Comparison of ENCODE assay signal across 22 cellular contexts in the genomic region with DNA sequence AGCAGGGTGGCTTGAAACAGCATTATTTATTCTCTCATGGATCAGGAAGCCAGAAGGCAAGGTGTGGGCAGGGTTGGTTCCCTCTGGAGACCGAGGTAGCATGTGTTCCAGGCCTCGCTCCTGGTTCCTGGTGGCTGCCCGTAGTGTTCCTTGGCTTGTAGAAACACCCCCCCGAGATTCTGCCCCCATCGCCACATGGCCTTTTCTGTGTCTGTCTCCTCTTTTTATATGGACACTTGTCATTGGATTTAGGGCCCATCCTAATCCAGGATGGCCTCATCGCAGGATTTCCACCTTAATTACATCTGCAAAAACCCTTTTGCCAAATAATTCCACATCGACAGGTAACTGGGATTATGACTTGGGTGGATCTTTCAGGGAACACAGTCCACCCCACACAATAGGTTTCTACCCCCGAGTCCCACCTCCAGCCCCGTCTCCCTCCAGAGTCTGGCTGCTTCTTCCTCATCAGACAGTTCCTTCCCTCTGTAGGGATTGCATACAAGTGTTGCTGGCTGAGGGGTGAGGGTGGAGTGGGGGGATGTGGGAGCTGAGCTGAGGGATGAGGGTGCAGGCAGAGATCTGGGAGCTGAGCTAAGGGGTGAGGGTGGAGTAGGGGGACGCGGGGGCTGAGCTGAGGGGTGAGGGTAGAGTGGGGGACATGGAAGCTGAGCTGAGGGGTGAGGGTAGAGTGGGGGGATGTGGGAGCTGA. TPM values are rescaled to one million over a fixed set of nuclear protein-coding genes. Genes with fewer than 3 reads are reported as not detected.
A peak's percentile ranks its signal among the peaks of the same experiment; 100 is the strongest.
DNase-seq lines count a peak whose midpoint lies in the region; ATAC-seq and TF ChIP-seq lines count a peak whose summit lies in the region.
"Had no signal": no experiment of that assay in that cellular context is flagged by ENCODE, and none has a peak within 500 bp of the region (broad histone marks: within the 10 kb centered on the region; RNA-seq: fewer than 3 reads in every experiment).

No MANE protein-coding gene starts in this region.

- no peak overlapping the region for H3K9ac ChIP-seq in smooth muscle cell (ENCODE audit: low read depth)
- H3K9ac ChIP-seq: SK-N-SH had no signal

- no peak overlapping the region for H3K4me2 ChIP-seq in smooth muscle cell
- H3K4me2 ChIP-seq: SK-N-SH had no signal

- H3K4me1 ChIP-seq in smooth muscle cell (ENCODE audit: low read depth), result peaks cover 15% of the 10 kb centered on the region
- H3K4me1 ChIP-seq: pancreas had no signal

- H2AFZ ChIP-seq in smooth muscle cell (ENCODE audit: low read depth), result no peak overlapping the region

- H3K4me1 Mint-ChIP-seq in activated CD8-positive, alpha-beta memory T cell treated with anti-CD3 and anti-CD28 coated beads, Interleukin-2, amount 10 ng/mL, durations not matched to agents 7 days and 5 days, result peaks cover 38% of the 10 kb centered on the region
- peaks cover 57 to 63% of the 10 kb centered on the region in 2 donors for H3K4me1 Mint-ChIP-seq in immature natural killer cell

- no peaks in the 10 kb centered on the region for H3K27me3 ChIP-seq in smooth muscle cell (ENCODE audit: low read depth)
- H3K27me3 ChIP-seq: pancreas had no signal

- H3K27ac Mint-ChIP-seq in activated CD8-positive, alpha-beta memory T cell treated with anti-CD3 and anti-CD28 coated beads, Interleukin-2, amount 10 ng/mL, durations not matched to agents 7 days and 5 days, result no peak overlapping the region
- H3K27ac Mint-ChIP-seq in immature natural killer cell, result peak overlapping the region in 3 of 6 donors; percentile 23 to 93 (median 78)
- H3K27ac Mint-ChIP-seq: activated CD4-positive, alpha-beta T cell treated with anti-CD3 and anti-CD28 coated beads, Interleukin-2, amount 10 ng/mL, durations not matched to agents 24 days and 14 days; activated naive CD4-positive, alpha-beta T cell treated with anti-CD3 and anti-CD28 coated beads, Interleukin-2, amount 10 ng/mL, durations not matched to agents 7 days and 5 days; activated T-cell treated with anti-CD3 and anti-CD28 coated beads, Interleukin-2, amount 50 U/mL, for 72 hours; T-helper 17 cell had no signal

- no peak overlapping the region for H3K4me3 Mint-ChIP-seq in activated CD8-positive, alpha-beta memory T cell treated with anti-CD3 and anti-CD28 coated beads, Interleukin-2, amount 10 ng/mL, durations not matched to agents 7 days and 5 days
- peak overlapping the region in 3 of 5 donors; percentile 38 to 60 (median 54) for H3K4me3 Mint-ChIP-seq in immature natural killer cell
- H3K4me3 Mint-ChIP-seq: activated CD4-positive, alpha-beta T cell treated with anti-CD3 and anti-CD28 coated beads, Interleukin-2, amount 10 ng/mL, durations not matched to agents 24 days and 14 days; activated naive CD4-positive, alpha-beta T cell treated with anti-CD3 and anti-CD28 coated beads, Interleukin-2, amount 10 ng/mL, durations not matched to agents 7 days and 5 days; activated T-cell treated with anti-CD3 and anti-CD28 coated beads, Interleukin-2, amount 50 U/mL, for 72 hours; T-helper 17 cell had no signal

- ATAC-seq in activated CD8-positive, alpha-beta memory T cell treated with anti-CD3 and anti-CD28 coated beads, Interleukin-2, amount 10 ng/mL, durations not matched to agents 7 days and 5 days, result no peak
- ATAC-seq in sciatic nerve (no peak), GM19452 (IDR thresholded peaks at IDR 0.05; ENCODE audit: unreplicated experiment) (no peak)
- ATAC-seq: activated T-cell treated with anti-CD3 and anti-CD28 coated beads, Interleukin-2, amount 50 U/mL, for 72 hours; pancreas; T-helper 17 cell had no signal

- no peak for TF ChIP-seq CTCF in smooth muscle cell (IDR thresholded peaks at IDR 0.05; ENCODE audit: borderline replicate concordance, insufficient read depth, poor library complexity, severe bottlenecking)

- DNase-seq in activated CD8-positive, alpha-beta memory T cell treated with anti-CD3 and anti-CD28 coated beads, Interleukin-2, amount 50 U/mL, for 4 hours, result peak; percentile 13
- no peak for DNase-seq in activated CD8-positive, alpha-beta memory T cell treated with anti-CD3 and anti-CD28 coated beads, Interleukin-2, amount 10 ng/mL, durations not matched to agents 7 days and 5 days
- DNase-seq in NCI-H82 treated with DMSO at 0.1 percent for 48 hours (lab: John Stamatoyannopoulos, UW; ENCODE audit: unreplicated experiment) (peak; percentile 28), immature natural killer cell (no peak), sciatic nerve (ENCODE audit: low spot score) (peak; percentile 35), smooth muscle cell (lab: John Stamatoyannopoulos, UW; ENCODE audit: unreplicated experiment) (no peak), UCSD-AML1 (lab: John Stamatoyannopoulos, UW; ENCODE audit: unreplicated experiment) (no peak)
- DNase-seq: 8988T; activated CD4-positive, alpha-beta T cell treated with anti-CD3 and anti-CD28 coated beads, Interleukin-2, amount 10 ng/mL, durations not matched to agents 24 days and 14 days; activated naive CD4-positive, alpha-beta T cell treated with anti-CD3 and anti-CD28 coated beads, Interleukin-2, amount 10 ng/mL, durations not matched to agents 7 days and 5 days; activated T-cell treated with anti-CD3 and anti-CD28 coated beads, Interleukin-2, amount 50 U/mL, for 72 hours; anterior cingulate cortex; DMS53; Karpas-422; mesenchymal stem cell; NCI-H526 treated with DMSO at 0.1 percent for 48 hours; T-helper 17 cell had no signal

- no peaks in the 10 kb centered on the region for H3K27me3 Mint-ChIP-seq in activated CD8-positive, alpha-beta memory T cell treated with anti-CD3 and anti-CD28 coated beads, Interleukin-2, amount 10 ng/mL, durations not matched to agents 7 days and 5 days
- peaks cover 0 to 2% (median 1%) of the 10 kb centered on the region in 3 donors for H3K27me3 Mint-ChIP-seq in immature natural killer cell (ENCODE audit: low read depth in 3 of 3)
- H3K27me3 Mint-ChIP-seq: activated CD4-positive, alpha-beta T cell treated with anti-CD3 and anti-CD28 coated beads, Interleukin-2, amount 10 ng/mL, durations not matched to agents 24 days and 14 days; activated naive CD4-positive, alpha-beta T cell treated with anti-CD3 and anti-CD28 coated beads, Interleukin-2, amount 10 ng/mL, durations not matched to agents 7 days and 5 days; T-helper 17 cell had no signal

- H3K9me3 ChIP-seq in smooth muscle cell (replicated peaks; ENCODE audit: low read depth), result no peaks in the 10 kb centered on the region
- H3K9me3 ChIP-seq: pancreas, SK-N-SH had no signal

- CTCF ChIA-PET in activated CD8-positive, alpha-beta memory T cell treated with anti-CD3 and anti-CD28 coated beads, Interleukin-2, amount 10 ng/mL, durations not matched to agents 7 days and 5 days (lab: Charles Lee), result no interaction called here

- no peaks in the 10 kb centered on the region for H3K36me3 ChIP-seq in smooth muscle cell (ENCODE audit: low read depth)
- H3K36me3 ChIP-seq: pancreas had no signal

- intact Hi-C loops in sciatic nerve (cut with DNase I), result no loop called here

- H4K20me1 ChIP-seq in smooth muscle cell (ENCODE audit: low read depth), result no peaks in the 10 kb centered on the region

- H3F3A ChIP-seq in smooth muscle cell (ENCODE audit: low read depth), result no peaks in the 10 kb centered on the region

- 96% methylated on average over 11 of the region's 11 CpGs for WGBS in smooth muscle cell (ENCODE audit: low lambda C conversion rate)

- H3K27ac ChIP-seq in smooth muscle cell (ENCODE audit: low read depth), result no peak overlapping the region
- H3K27ac ChIP-seq: pancreas, VCaP had no signal

- no peaks in the 10 kb centered on the region for H3K9me3 Mint-ChIP-seq in activated CD8-positive, alpha-beta memory T cell treated with anti-CD3 and anti-CD28 coated beads, Interleukin-2, amount 10 ng/mL, durations not matched to agents 7 days and 5 days (ENCODE audit: low read depth)
- no peaks in the 10 kb centered on the region for H3K9me3 Mint-ChIP-seq in immature natural killer cell
- H3K9me3 Mint-ChIP-seq: activated CD4-positive, alpha-beta T cell treated with anti-CD3 and anti-CD28 coated beads, Interleukin-2, amount 10 ng/mL, durations not matched to agents 24 days and 14 days; activated naive CD4-positive, alpha-beta T cell treated with anti-CD3 and anti-CD28 coated beads, Interleukin-2, amount 10 ng/mL, durations not matched to agents 7 days and 5 days; activated T-cell treated with anti-CD3 and anti-CD28 coated beads, Interleukin-2, amount 50 U/mL, for 72 hours; type B pancreatic cell had no signal

- no peak overlapping the region for H3K4me3 ChIP-seq in smooth muscle cell
- H3K4me3 ChIP-seq: pancreas had no signal

- no peaks in the 10 kb centered on the region for H3K79me2 ChIP-seq in smooth muscle cell (ENCODE audit: low read depth)

- peaks cover 4% of the 10 kb centered on the region for H3K36me3 Mint-ChIP-seq in activated CD8-positive, alpha-beta memory T cell treated with anti-CD3 and anti-CD28 coated beads, Interleukin-2, amount 10 ng/mL, durations not matched to agents 7 days and 5 days
- H3K36me3 Mint-ChIP-seq in immature natural killer cell, result peaks cover 0 to 4% (median 0%) of the 10 kb centered on the region in 3 donors
- H3K36me3 Mint-ChIP-seq: type B pancreatic cell had no signal

RNA-seq across cellular contexts. Expression of a gene that starts 12.3 kb away (rescaled TPM):
- 10 to 100 TPM; 15.4 to 20.3 TPM for total RNA-seq in activated CD8-positive, alpha-beta memory T cell treated with anti-CD3 and anti-CD28 coated beads, Interleukin-2, amount 10 ng/mL, durations not matched to agents 7 days and 5 days
- polyA plus RNA-seq in immature natural killer cell, result 1 to 10 TPM in 1 of 3 donors, under 1 TPM in 2; 0.59 to 1.4 (median 1.00) TPM
- 18.0 TPM for total RNA-seq in sciatic nerve
- 8.4 and 8.6 TPM in 2 replicates for total RNA-seq in smooth muscle cell
- polyA plus RNA-seq in smooth muscle cell, result 4.9 and 5.4 TPM in 2 replicates

RNA-seq across cellular contexts. Expression of a gene that starts 41.1 kb away (rescaled TPM):
- 100 to 1,000 TPM; 248 to 368 TPM for total RNA-seq in activated CD8-positive, alpha-beta memory T cell treated with anti-CD3 and anti-CD28 coated beads, Interleukin-2, amount 10 ng/mL, durations not matched to agents 7 days and 5 days
- polyA plus RNA-seq in immature natural killer cell, result 10 to 100 TPM; 26.1 to 73.8 (median 42.7) TPM
- 20.1 TPM for total RNA-seq in sciatic nerve
- 1.4 and 3.6 TPM in 2 replicates for total RNA-seq in smooth muscle cell
- 2.9 and 3.9 TPM in 2 replicates for polyA plus RNA-seq in smooth muscle cell

Comparison
In these comparisons a context has a peak if more than half of its experiments do, and no peak if none do; other contexts are left out.
1. DNase-seq: peak in activated CD8-positive, alpha-beta memory T cell treated with anti-CD3 and anti-CD28 coated beads, Interleukin-2, amount 50 U/mL, for 4 hours (single experiment), NCI-H82 treated with DMSO at 0.1 percent for 48 hours (single experiment) and sciatic nerve (single experiment); none in activated CD8-positive, alpha-beta memory T cell treated with anti-CD3 and anti-CD28 coated beads, Interleukin-2, amount 10 ng/mL, durations not matched to agents 7 days and 5 days (single experiment), immature natural killer cell (0 of 3), smooth muscle cell (single experiment) and UCSD-AML1 (single experiment).
2. RNA of a gene that starts 41.1 kb away (total RNA-seq): 248 to 368 TPM in activated CD8-positive, alpha-beta memory T cell treated with anti-CD3 and anti-CD28 coated beads, Interleukin-2, amount 10 ng/mL, durations not matched to agents 7 days and 5 days; 20.1 TPM in sciatic nerve (single experiment) and 1.4 to 3.6 TPM in smooth muscle cell; every median in the first group is over 10 times any median in the second.